Comparison of ENCODE assay signal across 8 cellular contexts in the genomic region with DNA sequence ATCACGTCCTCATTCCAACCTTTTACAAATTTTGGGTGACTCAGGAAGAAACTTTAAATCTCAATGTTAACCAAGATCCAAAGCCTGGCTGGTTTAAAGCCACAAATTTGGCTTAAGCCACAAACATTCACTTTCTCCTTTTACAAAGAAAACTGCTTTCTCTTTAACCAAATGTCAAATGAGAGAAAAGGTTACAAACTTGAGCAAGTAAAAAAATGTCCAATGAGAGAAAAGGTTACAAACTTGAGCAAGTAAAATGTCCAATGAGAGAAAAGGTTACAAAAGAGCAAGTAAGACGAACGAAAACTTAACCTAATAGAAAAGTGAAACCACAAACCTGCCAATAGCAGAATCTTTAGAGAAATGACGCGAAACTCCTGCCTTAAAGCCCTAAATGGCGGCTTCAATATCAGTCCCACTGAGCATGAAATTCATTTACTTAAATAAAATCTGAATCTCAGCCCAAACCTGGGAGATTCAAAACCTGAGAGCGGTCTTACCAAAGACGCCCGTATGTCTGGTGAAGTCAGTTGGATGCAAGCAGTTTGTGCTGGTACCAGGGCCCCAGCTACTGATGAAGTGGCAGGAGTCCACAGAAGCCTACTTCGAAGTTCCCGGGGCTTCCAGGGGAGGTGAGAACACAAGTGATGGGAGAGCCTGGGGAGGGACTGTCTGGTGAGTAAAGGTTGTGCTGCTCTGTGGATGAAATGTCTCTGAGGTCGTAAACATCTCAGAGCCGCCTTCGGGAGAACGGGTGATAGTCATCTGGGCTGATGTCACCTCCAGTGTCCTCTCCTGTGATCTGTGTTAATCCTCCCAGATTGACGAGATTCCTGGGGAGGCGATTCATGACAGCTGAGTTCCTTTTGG.
DNase-seq lines count a peak whose midpoint lies in the region; ATAC-seq and TF ChIP-seq lines count a peak whose summit lies in the region.

No MANE protein-coding gene starts in this region.

- H3K36me3 Mint-ChIP-seq in activated naive CD4-positive, alpha-beta T cell treated with anti-CD3 and anti-CD28 coated beads for 36 hours (ENCODE audit: low read depth) = peaks cover 6% of the 10 kb centered on the region

- TF ChIP-seq EP300 in gastroesophageal sphincter (IDR thresholded peaks at IDR 0.05) = no peak

- CTCF ChIA-PET in PC-9 (lab: Charles Lee) = interaction anchor here (0.6 to 1.6 kb wide), 4 partner anchors 56 to 838 kb away, joined by 3 to 5 read pairs (median 4); a partner anchor contains a TSS
- CTCF ChIA-PET in activated naive CD4-positive, alpha-beta T cell treated with anti-CD3 and anti-CD28 coated beads for 36 hours (lab: Charles Lee) = interaction anchor here (0.5 to 3.1 kb wide), 21 partner anchors 14 to 826 kb away, joined by 3 to 54 read pairs (median 6); no protein-coding TSS in a partner anchor

- no TSS peak for BruUV-seq in PC-9 (replicated peaks; lab: Mats Ljungman, UMichigan)

- ATAC-seq in GM21360 (IDR thresholded peaks at IDR 0.05; ENCODE audit: unreplicated experiment) (peak; percentile 78), HG03575 (IDR thresholded peaks at IDR 0.05; ENCODE audit: extremely low read depth, insufficient number of reproducible peaks, low FRiP score, unreplicated experiment) (peak; percentile 83), gastroesophageal sphincter (peak; percentile 86), psoas muscle (peak; percentile 74 to 92 (median 80))

- H4K20me1 ChIP-seq in PC-9 (ENCODE audit: insufficient read depth) = no peaks in the 10 kb centered on the region

- peak overlapping the region; percentile 92 for H2AFZ ChIP-seq in PC-9

- H3K27me3 Mint-ChIP-seq in activated naive CD4-positive, alpha-beta T cell treated with anti-CD3 and anti-CD28 coated beads for 36 hours (ENCODE audit: low read depth) = no peaks in the 10 kb centered on the region

- peak; percentile 95 for DNase-seq in DMS79 treated with DMSO at 0.1 percent for 48 hours (lab: John Stamatoyannopoulos, UW)
- DNase-seq in PC-9 = peak; percentile 50 to 96
- peak; percentile 43 for DNase-seq in activated naive CD4-positive, alpha-beta T cell treated with anti-CD3 and anti-CD28 coated beads for 36 hours
- DNase-seq in psoas muscle = no peak
- no peak for DNase-seq in NCI-H1092 (lab: John Stamatoyannopoulos, UW)

- TF ChIP-seq POLR2A in gastroesophageal sphincter (IDR thresholded peaks at IDR 0.05) = no peak

- peaks cover 28% of the 10 kb centered on the region for H3K4me1 Mint-ChIP-seq in activated naive CD4-positive, alpha-beta T cell treated with anti-CD3 and anti-CD28 coated beads for 36 hours (ENCODE audit: low read depth)

- H3K27ac ChIP-seq in PC-9 (peak overlapping the region; percentile 36), gastroesophageal sphincter (peak overlapping the region; percentile 84 to 96 (median 92)), psoas muscle (peak overlapping the region; percentile 84)

- peaks cover 12% of the 10 kb centered on the region; the same call in 1 of the 2 replicates for H3F3A ChIP-seq in PC-9 (ENCODE audit: insufficient read depth, low read depth)

- no peaks in the 10 kb centered on the region for H3K79me2 ChIP-seq in PC-9 (ENCODE audit: low read depth)

- H3K9me3 ChIP-seq in PC-9 (ENCODE audit: insufficient read depth, low read depth) (peaks cover 6% of the 10 kb centered on the region; the same call in 1 of the 2 replicates), gastroesophageal sphincter (no peaks in the 10 kb centered on the region), psoas muscle (no peaks in the 10 kb centered on the region)

- POLR2A ChIA-PET in PC-9 (lab: Charles Lee; ENCODE audit: unreplicated experiment) = interaction anchor here (0.5 kb wide), 1 partner anchor 75 kb away, joined by 3 read pairs; no protein-coding TSS in a partner anchor

- H3K36me3 ChIP-seq in PC-9 (ENCODE audit: low read depth) = no peaks in the 10 kb centered on the region
- no peaks in the 10 kb centered on the region for H3K36me3 ChIP-seq in gastroesophageal sphincter
- H3K36me3 ChIP-seq in psoas muscle (ENCODE audit: insufficient read depth in 1 of 2, low read depth in 1 of 2) = no peaks in the 10 kb centered on the region

- H3K27me3 ChIP-seq in PC-9 (ENCODE audit: insufficient read depth, low read depth) (peaks cover 24% of the 10 kb centered on the region), gastroesophageal sphincter (no peaks in the 10 kb centered on the region), psoas muscle (ENCODE audit: insufficient read depth in 3 of 3, low read length in 2 of 3) (no peaks in the 10 kb centered on the region)

- WGBS in gastroesophageal sphincter (ENCODE audit: low coverage in 1 of 2), 2 donors = 8 to 11% methylated on average over 10 to 12 of the region's 17 CpGs
- 1 to 4% (median 3%) methylated on average over 17 of the region's 17 CpGs for WGBS in psoas muscle, 3 donors

- peak overlapping the region; percentile 96 for H3K27ac Mint-ChIP-seq in activated naive CD4-positive, alpha-beta T cell treated with anti-CD3 and anti-CD28 coated beads for 36 hours

- intact Hi-C loops in PC-9 (cut with micrococcal nuclease; ENCODE audit: unreplicated experiment) = loop anchor here (2.0 to 5.0 kb wide), 4 partner anchors 144 to 810 kb away; a partner anchor contains a TSS
- intact Hi-C loops in activated naive CD4-positive, alpha-beta T cell treated with anti-CD3 and anti-CD28 coated beads for 36 hours (cut with micrococcal nuclease) = loop anchor here (1.0 to 5.0 kb wide), 12 partner anchors 15 to 836 kb away; a partner anchor contains a TSS
- intact Hi-C loops in psoas muscle (cut with DNase I) = loop anchor here (5.0 to 10.0 kb wide), 4 partner anchors 79 to 526 kb away; a partner anchor contains a TSS

- H3K4me3 ChIP-seq in PC-9 = peak overlapping the region; percentile 63
- H3K4me3 ChIP-seq in gastroesophageal sphincter = peak overlapping the region; percentile 66 to 83
- H3K4me3 ChIP-seq in psoas muscle = peak overlapping the region; percentile 90

- peak overlapping the region; percentile 90 for H3K4me2 ChIP-seq in PC-9

- H3K9me2 ChIP-seq in PC-9 (ENCODE audit: insufficient read depth) = no peaks in the 10 kb centered on the region

- no peak for TF ChIP-seq CTCF in PC-9 (conservative IDR thresholded peaks at IDR 0.05)
- TF ChIP-seq CTCF in gastroesophageal sphincter (IDR thresholded peaks at IDR 0.05) = no peak
- no peak for TF ChIP-seq CTCF in psoas muscle (IDR thresholded peaks at IDR 0.05)

- H3K4me3 Mint-ChIP-seq in activated naive CD4-positive, alpha-beta T cell treated with anti-CD3 and anti-CD28 coated beads for 36 hours = peak overlapping the region; percentile 95

- H3K4me1 ChIP-seq in PC-9 (replicated peaks; ENCODE audit: insufficient read depth) (peaks cover 7% of the 10 kb centered on the region; the same call in 1 of the 2 replicates), gastroesophageal sphincter (peaks cover 0 to 33% (median 13%) of the 10 kb centered on the region in 3 donors), psoas muscle (no peaks in the 10 kb centered on the region)

- H3K9me3 Mint-ChIP-seq in activated naive CD4-positive, alpha-beta T cell treated with anti-CD3 and anti-CD28 coated beads for 36 hours = peaks cover 2% of the 10 kb centered on the region

Comparison
In these comparisons a context has a peak if more than half of its experiments do, and no peak if none do; other contexts are left out.
1. DNase-seq: peak in DMS79 treated with DMSO at 0.1 percent for 48 hours (single experiment), PC-9 (2 of 2) and activated naive CD4-positive, alpha-beta T cell treated with anti-CD3 and anti-CD28 coated beads for 36 hours (single experiment); none in psoas muscle (0 of 2) and NCI-H1092 (single experiment).
2. H3K27ac ChIP-seq: peak in every context shown above with its lines; median percentile 92 in gastroesophageal sphincter; 84 in psoas muscle; 36 in PC-9.
3. Peak in every context shown above with its lines, with median percentiles within 50 percentile points of each other: ATAC-seq and H3K4me3 ChIP-seq.